12 cellular contexts compared by ENCODE assay signal in the genomic region with DNA sequence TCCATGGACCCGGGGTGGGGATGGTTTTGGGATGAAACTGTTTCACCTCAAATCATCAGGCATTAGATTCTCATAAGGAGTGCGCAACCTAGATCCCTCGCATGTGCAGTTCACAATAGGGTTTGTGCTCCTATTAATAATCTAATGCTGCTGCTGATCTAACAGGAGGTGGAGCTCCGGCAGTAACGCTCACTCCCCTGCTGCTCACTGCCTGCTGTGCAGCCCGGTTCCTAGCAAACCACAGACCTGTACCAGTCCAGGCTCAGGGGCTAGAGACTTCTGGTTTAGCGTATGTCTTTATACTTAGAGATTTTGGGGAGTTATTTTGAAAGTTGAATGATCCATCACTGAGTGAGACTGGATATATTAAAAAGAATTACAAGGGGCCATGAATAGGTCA. TPM values are rescaled to one million over a fixed set of nuclear protein-coding genes. Genes with fewer than 3 reads are reported as not detected.
DNase-seq lines count a peak whose midpoint lies in the region; ATAC-seq and TF ChIP-seq lines count a peak whose summit lies in the region.
"Had no signal": no experiment of that assay in that cellular context is flagged by ENCODE, and none has a peak within 500 bp of the region (broad histone marks: within the 10 kb centered on the region; RNA-seq: fewer than 3 reads in every experiment).

No MANE protein-coding gene starts in this region.

- BruUV-seq in A673 (replicated peaks; lab: Mats Ljungman, UMichigan) = no TSS peak

- H3K4me1 ChIP-seq in A673 (ENCODE audit: insufficient read depth, low read length, poor library complexity, severe bottlenecking) = peaks cover 26% of the 10 kb centered on the region
- H3K4me1 ChIP-seq in HEK293 (ENCODE audit: control insufficient read depth, insufficient read depth, low read length) = peaks cover 11% of the 10 kb centered on the region
- H3K4me1 ChIP-seq in mucosa of descending colon (ENCODE audit: low read depth) = no peaks in the 10 kb centered on the region
- H3K4me1 ChIP-seq: pancreas had no signal

- CTCF ChIA-PET in A673 (lab: Charles Lee) (no interaction called here), HEK293 (lab: Yijun Ruan, JAX) (interaction anchor here (1.0 kb wide), 1 partner anchor 57 kb away, joined by 6 read pairs; no protein-coding TSS in a partner anchor)

- no peak overlapping the region for H3K27ac ChIP-seq in A673 (ENCODE audit: low read depth, low read length, poor library complexity, severe bottlenecking)
- no peak overlapping the region for H3K27ac ChIP-seq in HEK293 (ENCODE audit: extremely low read depth, low read depth, low read length)
- no peak overlapping the region; the same call in 1 of the 2 replicates for H3K27ac ChIP-seq in WERI-Rb-1
- H3K27ac ChIP-seq: pancreas, tibial artery had no signal

- H3K4me3 ChIP-seq in A673 (ENCODE audit: low read depth, low read length, poor library complexity, severe bottlenecking) (no peak overlapping the region), HEK293 (ENCODE audit: low read depth, low read length) (no peak overlapping the region), WERI-Rb-1 (ENCODE audit: low read depth, low read length) (no peak overlapping the region), mucosa of descending colon (no peak overlapping the region)
- H3K4me3 ChIP-seq: pancreas, tibial artery had no signal

- no peak for TF ChIP-seq CTCF in A673 (conservative IDR thresholded peaks at IDR 0.05; ENCODE audit: low read depth, low read length)
- no peak for TF ChIP-seq CTCF in HEK293 (tag by site-specific recombination; IDR thresholded peaks at IDR 0.05)
- 0 out of 2 replicates have a peak, but pooled peaks have one; percentile 26 for TF ChIP-seq CTCF in WERI-Rb-1 (IDR thresholded peaks at IDR 0.05; ENCODE audit: low read depth, low read length)
- TF ChIP-seq CTCF in mucosa of descending colon (IDR thresholded peaks at IDR 0.05) = no peak

- H3K36me3 ChIP-seq in A673 (ENCODE audit: insufficient read depth, low read length, poor library complexity, severe bottlenecking) (no peaks in the 10 kb centered on the region), HEK293 (ENCODE audit: control insufficient read depth in 2 of 2, insufficient read depth in 1 of 2, low read length in 2 of 2) (peaks cover under 1 to 4% of the 10 kb centered on the region in 2 experiments; a peak in 1 of 3 replicates), WERI-Rb-1 (peaks cover 7% of the 10 kb centered on the region), mucosa of descending colon (ENCODE audit: low read depth) (no peaks in the 10 kb centered on the region)
- H3K36me3 ChIP-seq: pancreas had no signal

- POLR2A ChIA-PET in A673 (lab: Charles Lee; ENCODE audit: low non-redundant PET) = no interaction called here
- POLR2A ChIA-PET in HEK293 (lab: Yijun Ruan, JAX) = no interaction called here

- H3K9me3 ChIP-seq in A673 (ENCODE audit: low read depth, low read length, poor library complexity, severe bottlenecking) (peaks cover 11% of the 10 kb centered on the region), HEK293 (ENCODE audit: control insufficient read depth, insufficient read depth, low read depth, low read length) (no peaks in the 10 kb centered on the region), WERI-Rb-1 (ENCODE audit: severe bottlenecking) (peaks cover 11% of the 10 kb centered on the region), mucosa of descending colon (peaks cover 5% of the 10 kb centered on the region)
- H3K9me3 ChIP-seq: pancreas, tibial artery had no signal

- H3K27me3 ChIP-seq in A673 (replicated peaks; ENCODE audit: insufficient read depth, low read depth, low read length, poor library complexity) = no peaks in the 10 kb centered on the region
- H3K27me3 ChIP-seq in WERI-Rb-1 (ENCODE audit: insufficient read depth, low read depth, severe bottlenecking) = no peaks in the 10 kb centered on the region
- H3K27me3 ChIP-seq: pancreas, tibial artery had no signal

- DNase-seq in A673 (ENCODE audit: low spot score) (peak; percentile 40), WERI-Rb-1 (peak; percentile 75), iPS-NIHi11 (ENCODE audit: low spot score) (peak; percentile 14), A172 (ENCODE audit: low spot score) (no peak), mucosa of descending colon (no peak), NCI-H446 (lab: John Stamatoyannopoulos, UW) (no peak)
- no peak for DNase-seq in stimulated activated CD4-positive, alpha-beta T cell treated with anti-CD3 and anti-CD28 coated beads, Interleukin-2, amount 100 ng/mL, for 24 hours
- DNase-seq: NCI-H1694 treated with DMSO at 0.1 percent for 48 hours, SIG-M5, tibial artery had no signal

- no peak for ATAC-seq in mucosa of descending colon

- intact Hi-C loops in A673 (cut with micrococcal nuclease; ENCODE audit: unreplicated experiment) = no loop called here
- intact Hi-C loops in mucosa of descending colon (cut with DNase I, micrococcal nuclease) = no loop called here

TF ChIP-seq in HEK293, 187 proteins besides CTCF, POLR2A, EP300 and RAD21:
- peak; percentile 74 for TF ChIP-seq ZIC2 (tag by site-specific recombination; IDR thresholded peaks at IDR 0.05)
- TF ChIP-seq ZNF555 (tag by site-specific recombination; conservative IDR thresholded peaks at IDR 0.05) = no peak
- peak; percentile 69; the same call in 1 of the 2 replicates for TF ChIP-seq ZNF549 (tag by site-specific recombination; IDR thresholded peaks at IDR 0.05)
- 0 out of 2 replicates have a peak, but pooled peaks have one; percentile 41 for TF ChIP-seq ZNF660 (tag by site-specific recombination; IDR thresholded peaks at IDR 0.05)
- no peak for TF ChIP-seq GLIS2 (tag by site-specific recombination; IDR thresholded peaks at IDR 0.05)
- no peak for TF ChIP-seq ZNF354C (tag by site-specific recombination; IDR thresholded peaks at IDR 0.05; ENCODE audit: borderline replicate concordance, low read depth)
- TF ChIP-seq MEIS1 (CRISPR knock-in tag; IDR thresholded peaks at IDR 0.05; ENCODE audit: borderline replicate concordance) = no peak
- 0 out of 2 replicates have a peak, but pooled peaks have one; percentile 12 for TF ChIP-seq ZNF423 (tag by site-specific recombination; IDR thresholded peaks at IDR 0.05)
- TF ChIP-seq, protein P1, sequence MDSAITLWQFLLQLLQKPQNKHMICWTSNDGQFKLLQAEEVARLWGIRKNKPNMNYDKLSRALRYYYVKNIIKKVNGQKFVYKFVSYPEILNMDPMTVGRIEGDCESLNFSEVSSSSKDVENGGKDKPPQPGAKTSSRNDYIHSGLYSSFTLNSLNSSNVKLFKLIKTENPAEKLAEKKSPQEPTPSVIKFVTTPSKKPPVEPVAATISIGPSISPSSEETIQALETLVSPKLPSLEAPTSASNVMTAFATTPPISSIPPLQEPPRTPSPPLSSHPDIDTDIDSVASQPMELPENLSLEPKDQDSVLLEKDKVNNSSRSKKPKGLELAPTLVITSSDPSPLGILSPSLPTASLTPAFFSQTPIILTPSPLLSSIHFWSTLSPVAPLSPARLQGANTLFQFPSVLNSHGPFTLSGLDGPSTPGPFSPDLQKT (IDR thresholded peaks at IDR 0.05; ENCODE audit: borderline replicate concordance, low read depth, low read length) = no peak

RNA-seq across cellular contexts. Expression of a gene that starts 50.2 kb away (rescaled TPM):
- total RNA-seq in A673 (2021) = 23.3 TPM in 2 replicates
- 18.7 and 21.0 TPM in 2 replicates for total RNA-seq in A172 (2014; rRNA removed; shearing (Covaris generic))
- total RNA-seq in mucosa of descending colon = 10 to 100 TPM; 24.3 to 41.9 (median 36.5) TPM

Comparison
In these comparisons a context has a peak if more than half of its experiments do, and no peak if none do; other contexts are left out.
1. DNase-seq: peak in A673 (single experiment), WERI-Rb-1 (single experiment) and iPS-NIHi11 (single experiment); none in A172 (single experiment), mucosa of descending colon (0 of 3), stimulated activated CD4-positive, alpha-beta T cell treated with anti-CD3 and anti-CD28 coated beads, Interleukin-2, amount 100 ng/mL, for 24 hours (0 of 2) and NCI-H446 (0 of 2).